ENCODE assay signal across 7 cellular contexts in genomic region chr5:172733179-172733973, GRCh38. TPM values are rescaled to one million over a fixed set of nuclear protein-coding genes. Genes with fewer than 3 reads are reported as not detected.
DNase-seq lines count a peak whose midpoint lies in the region; ATAC-seq, FAIRE-seq and TF ChIP-seq lines count a peak whose summit lies in the region.

No MANE protein-coding gene starts in this region.

- H3K36me3 ChIP-seq in endothelial cell of umbilical vein (ENCODE audit: control insufficient read depth in 2 of 2, extremely low read depth in 1 of 2, insufficient read depth in 2 of 2, low read length in 2 of 2) (no peaks in the 10 kb centered on the region), mucosa of stomach (ENCODE audit: control insufficient read depth, insufficient read depth, low read length) (no peaks in the 10 kb centered on the region), uterus (no peaks in the 10 kb centered on the region)

- dilution Hi-C loops in endothelial cell of umbilical vein (cut with MboI; ENCODE audit: extremely low pct_ligation_motif_present, low sequenced_read_pairs), result no loop called here

- H3K9me1 ChIP-seq in endothelial cell of umbilical vein (replicated peaks; ENCODE audit: control insufficient read depth, extremely low read depth, insufficient read depth, low read length), result no peaks in the 10 kb centered on the region

- peak overlapping the region; percentile 91 for H2AFZ ChIP-seq in endothelial cell of umbilical vein (ENCODE audit: low read depth, low read length)

- H3K9ac ChIP-seq in endothelial cell of umbilical vein (replicated peaks; ENCODE audit: extremely low read depth, insufficient read depth, low read length) (peak overlapping the region; percentile 5), mucosa of stomach (ENCODE audit: low read length) (peak overlapping the region; percentile 63)

- peak; percentile 72 for FAIRE-seq in endothelial cell of umbilical vein (lab: Jason Lieb, UNC)

- TF ChIP-seq CTCF in endothelial cell of umbilical vein (IDR thresholded peaks at IDR 0.05; ENCODE audit: extremely low read depth in 1 of 2, insufficient read depth in 1 of 2, low read depth in 1 of 2, low read length in 2 of 2) (no peak), uterus (IDR thresholded peaks at IDR 0.05) (peak in 1 of 4 experiments; percentile 35)

- H3K79me2 ChIP-seq in endothelial cell of umbilical vein (ENCODE audit: control insufficient read depth, insufficient read depth, low read length), result no peaks in the 10 kb centered on the region

- ATAC-seq in GM19467 (IDR thresholded peaks at IDR 0.05; ENCODE audit: unreplicated experiment) (no peak), HG02798 (IDR thresholded peaks at IDR 0.05; ENCODE audit: poor library complexity, unreplicated experiment) (no peak)

- BruUV-seq in endothelial cell of umbilical vein (replicated peaks; lab: Mats Ljungman, UMichigan), result no TSS peak

- intact Hi-C loops in endothelial cell of umbilical vein (cut with micrococcal nuclease), result loop anchor here (1.0 kb wide), 1 partner anchor 11 kb away; no protein-coding TSS in a partner anchor
- intact Hi-C loops in uterus (cut with DNase I; ENCODE audit: low total_unique reads), result no loop called here

- H3K27ac ChIP-seq in endothelial cell of umbilical vein (ENCODE audit: insufficient read depth, low read depth, low read length), result peak overlapping the region; percentile 24
- H3K27ac ChIP-seq in uterus, result peak overlapping the region; percentile 94 to 96

- TF ChIP-seq POLR2A in endothelial cell of umbilical vein (IDR thresholded peaks at IDR 0.05; ENCODE audit: low read depth, low read length) (no peak), uterus (IDR thresholded peaks at IDR 0.05) (peak; percentile 23 to 48)

- H4K20me1 ChIP-seq in endothelial cell of umbilical vein (replicated peaks; ENCODE audit: control insufficient read depth, extremely low read depth, insufficient read depth, low read length), result no peaks in the 10 kb centered on the region

- CTCF ChIA-PET in endothelial cell of umbilical vein (lab: Charles Lee), result interaction anchor here (0.7 to 2.2 kb wide), 12 partner anchors 10 to 198 kb away, joined by 3 to 17 read pairs (median 4); partner anchors contain the start of gene DUSP1

- H3K4me3 ChIP-seq in endothelial cell of umbilical vein (replicated peaks in 1 of 3; ENCODE audit: insufficient read depth in 1 of 3, low read depth in 1 of 3, low read length in 3 of 3) (no peak overlapping the region), mucosa of stomach (ENCODE audit: low read length) (no peak overlapping the region), uterus (no peak overlapping the region)

- H3K4me1 ChIP-seq in endothelial cell of umbilical vein (ENCODE audit: control insufficient read depth, extremely low read depth, insufficient read depth, low read length) (peaks cover 9% of the 10 kb centered on the region), mucosa of stomach (ENCODE audit: control insufficient read depth, insufficient read depth, low read length) (peaks cover 38% of the 10 kb centered on the region), uterus (peaks cover 5 to 16% of the 10 kb centered on the region in 2 donors)

- H3K27me3 ChIP-seq in endothelial cell of umbilical vein (ENCODE audit: control insufficient read depth in 2 of 2, insufficient read depth in 2 of 2, low read length in 2 of 2) (no peaks in the 10 kb centered on the region), mucosa of stomach (ENCODE audit: control insufficient read depth, insufficient read depth, low read length) (no peaks in the 10 kb centered on the region), uterus (no peaks in the 10 kb centered on the region)

- H3K4me2 ChIP-seq in endothelial cell of umbilical vein (ENCODE audit: insufficient read depth, low read length), result no peak overlapping the region

- peak; percentile 99 for DNase-seq in NCI-H226
- DNase-seq in endothelial cell of umbilical vein (ENCODE audit: low read depth, low spot score), result peak; percentile 62
- peak; percentile 87 to 89 for DNase-seq in uterus
- no peak for DNase-seq in NCI-H2196 (lab: John Stamatoyannopoulos, UW; ENCODE audit: unreplicated experiment)

- no peaks in the 10 kb centered on the region for H3K9me3 ChIP-seq in endothelial cell of umbilical vein (replicated peaks; ENCODE audit: control insufficient read depth, insufficient read depth, low read length)
- H3K9me3 ChIP-seq in mucosa of stomach (ENCODE audit: control insufficient read depth, low read length), result no peaks in the 10 kb centered on the region
- no peaks in the 10 kb centered on the region for H3K9me3 ChIP-seq in uterus

- POLR2A ChIA-PET in endothelial cell of umbilical vein (lab: Charles Lee), result interaction anchor here (1.1 to 1.3 kb wide), 2 partner anchors 32 to 37 kb away, joined by 4 to 8 read pairs; partner anchors contain the start of gene DUSP1

TF ChIP-seq in endothelial cell of umbilical vein, 7 proteins besides CTCF, POLR2A, EP300 and RAD21:
- TF ChIP-seq JUN (IDR thresholded peaks at IDR 0.05; ENCODE audit: borderline replicate concordance, insufficient read depth, insufficient read length, low read depth), result no peak
- peak; percentile 24 for TF ChIP-seq MAX (IDR thresholded peaks at IDR 0.05; ENCODE audit: insufficient read depth, insufficient read length)
- TF ChIP-seq EZH2 (IDR thresholded peaks at IDR 0.05; ENCODE audit: borderline replicate concordance, low read depth, low read length, severe bottlenecking), result no peak
- TF ChIP-seq FOS (IDR thresholded peaks at IDR 0.05; ENCODE audit: borderline replicate concordance, insufficient read depth, low read length), result no peak
- no peak for TF ChIP-seq POLR2AphosphoS5 (IDR thresholded peaks at IDR 0.05; ENCODE audit: insufficient read depth, low read depth, low read length)
- TF ChIP-seq MYC (IDR thresholded peaks at IDR 0.05; ENCODE audit: low read depth, low read length), result no peak
- no peak for TF ChIP-seq GATA2 (IDR thresholded peaks at IDR 0.05; ENCODE audit: insufficient read depth, insufficient read length, low read depth, low read length)

RNA-seq across cellular contexts. Expression of gene DUSP1, which starts 37.6 kb away (rescaled TPM):
- total RNA-seq in endothelial cell of umbilical vein, result 36.1 and 46.5 TPM in 2 replicates
- polyA plus RNA-seq in endothelial cell of umbilical vein, result 157 and 196 TPM in 2 replicates
- 146 and 177 TPM in 2 replicates for polyA plus RNA-seq in endothelial cell of umbilical vein (2011; cell fraction: cytosol; rRNA removed)
- polyA plus RNA-seq in endothelial cell of umbilical vein (2011; cell fraction: nucleus; rRNA removed), result 244 and 322 TPM in 2 replicates
- 129 and 131 TPM in 2 replicates for polyA plus RNA-seq in endothelial cell of umbilical vein (2012)
- 107 and 126 TPM in 2 replicates for polyA minus RNA-seq in endothelial cell of umbilical vein
- polyA minus RNA-seq in endothelial cell of umbilical vein (2011; cell fraction: cytosol; rRNA and poly(A)+ RNA removed), result 130 TPM
- 151 and 252 TPM in 2 replicates for polyA minus RNA-seq in endothelial cell of umbilical vein (2011; cell fraction: nucleus; rRNA and poly(A)+ RNA removed)
- 1,000 to 10,000 TPM in 1 of 4 donors, 100 to 1,000 TPM in 3; 189 to 2,046 (median 515) TPM for total RNA-seq in uterus
